In the genomic region with DNA sequence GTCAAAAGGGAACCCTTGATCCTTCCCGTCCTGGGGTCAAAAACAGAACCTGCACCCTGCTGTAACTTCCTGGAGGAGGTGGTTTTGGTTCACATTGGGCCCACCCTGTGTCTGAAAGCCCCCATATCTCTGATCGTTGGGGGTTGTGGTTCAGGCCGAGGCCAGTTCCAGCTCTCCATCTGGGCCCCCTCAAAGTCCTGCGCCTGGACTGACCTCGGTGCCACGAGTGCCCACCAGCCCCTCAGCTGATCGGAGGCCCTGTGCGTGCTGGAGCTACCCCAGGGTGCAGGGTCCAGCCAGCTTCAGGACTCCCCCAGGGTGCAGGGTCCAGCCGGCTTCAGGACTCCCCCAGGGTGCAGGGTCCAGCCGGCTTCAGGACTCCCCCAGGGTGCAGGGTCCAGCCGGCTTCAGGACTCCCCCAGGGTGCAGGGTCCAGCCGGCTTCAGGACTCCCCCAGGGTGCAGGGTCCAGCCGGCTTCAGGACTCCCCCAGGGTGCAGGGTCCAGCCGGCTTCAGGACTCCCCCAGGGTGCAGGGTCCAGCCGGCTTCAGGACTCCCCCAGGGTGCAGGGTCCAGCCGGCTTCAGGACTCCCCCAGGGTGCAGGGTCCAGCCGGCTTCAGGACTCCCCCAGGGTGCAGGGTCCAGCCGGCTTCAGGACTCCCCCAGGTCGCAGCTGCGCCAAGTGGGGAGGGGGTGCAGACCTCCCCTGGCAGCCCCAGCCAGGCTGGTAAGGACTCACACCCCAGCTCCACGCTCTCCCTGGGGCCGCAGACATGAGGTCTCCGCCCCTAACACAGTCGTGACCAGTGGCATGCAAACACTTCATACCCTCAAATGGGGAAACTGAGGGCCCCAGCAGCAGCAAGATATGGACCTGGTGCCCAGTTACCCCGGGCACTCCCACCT, we compare ENCODE assay signal across 9 cellular contexts. TPM values are rescaled to one million over a fixed set of nuclear protein-coding genes. Genes with fewer than 3 reads are reported as not detected.
DNase-seq lines count a peak whose midpoint lies in the region; ATAC-seq, FAIRE-seq and TF ChIP-seq lines count a peak whose summit lies in the region.
"Not testable (repeated sequence)": the region's sequence is repeated elsewhere in the genome, so short reads cannot be mapped to it uniquely, and the experiment has no call there.
"Had no signal": no experiment of that assay in that cellular context is flagged by ENCODE, and none has a peak within 500 bp of the region (broad histone marks: within the 10 kb centered on the region; RNA-seq: fewer than 3 reads in every experiment).

No MANE protein-coding gene starts in this region.

- peak in 1 of 2 experiments; percentile 32; a peak in 1 of 4 replicates for TF ChIP-seq POLR2A in HepG2 (IDR thresholded peaks at IDR 0.05; ENCODE audit: insufficient read depth in 1 of 2, low read depth in 2 of 2, low read length in 2 of 2)
- not testable (repeated sequence) for TF ChIP-seq POLR2A in upper lobe of left lung (IDR thresholded peaks at IDR 0.05)

- not testable (repeated sequence) for H2AFZ ChIP-seq in HepG2 (ENCODE audit: low read length)

- peak in 1 of 2 experiments; percentile 44; a peak in 2 of 4 replicates for TF ChIP-seq EP300 in HepG2 (IDR thresholded peaks at IDR 0.05; ENCODE audit: low read depth in 2 of 2, low read length in 2 of 2)
- not testable (repeated sequence) for TF ChIP-seq EP300 in HepG2 (CRISPR knock-in tag; IDR thresholded peaks at IDR 0.05; ENCODE audit: borderline replicate concordance); upper lobe of left lung (IDR thresholded peaks at IDR 0.05)

- 0% methylated on average over 1 of the region's 25 CpGs for WGBS in HepG2 (ENCODE audit: low lambda C conversion rate)
- WGBS in upper lobe of left lung, 2 donors: 74 to 79% methylated on average over 3 to 12 of the region's 25 CpGs

- peak overlapping the region; percentile 94 to 95 (median 94) for H3K27ac Mint-ChIP-seq in CD4-positive, CD25-positive, alpha-beta regulatory T cell
- peak overlapping the region; percentile 92 for H3K27ac Mint-ChIP-seq in T-helper 2 cell treated with Interferon-gamma antibody and Interleukin-4, amounts not matched to agents 5 μg/mL and 100 μg/mL, for 36 hours
- H3K27ac Mint-ChIP-seq in activated T-cell treated with anti-CD3 and anti-CD28 coated beads, Interleukin-2, amount 50 U/mL, for 72 hours: peak overlapping the region; percentile 26
- H3K27ac Mint-ChIP-seq in central memory CD8-positive, alpha-beta T cell (ENCODE audit: low read depth): peak overlapping the region; percentile 90
- peak overlapping the region; percentile 88 to 92 for H3K27ac Mint-ChIP-seq in natural killer cell treated with Interleukin-12 subunit alpha and Interleukin-12 subunit beta and Interleukin-15 and Interleukin-18, amount 100 ng/mL, for 72 hours

- not testable (repeated sequence) for H3K9me3 Mint-ChIP-seq in CD4-positive, CD25-positive, alpha-beta regulatory T cell; T-helper 2 cell treated with Interferon-gamma antibody and Interleukin-4, amounts not matched to agents 5 μg/mL and 100 μg/mL, for 36 hours; activated T-cell treated with anti-CD3 and anti-CD28 coated beads, Interleukin-2, amount 50 U/mL, for 72 hours; central memory CD8-positive, alpha-beta T cell; natural killer cell treated with Interleukin-12 subunit alpha and Interleukin-12 subunit beta and Interleukin-15 and Interleukin-18, amount 100 ng/mL, for 72 hours

- not testable (repeated sequence) for TF ChIP-seq CTCF in HepG2 (CRISPR knock-in tag; IDR thresholded peaks at IDR 0.05); upper lobe of left lung (IDR thresholded peaks at IDR 0.05)

- in situ Hi-C loops in HepG2 (cut with HindIII; ENCODE audit: extremely low pct_ligation_motif_present, low pct_unique_long_range_greater_than_20kb): loop anchor here (5.0 kb wide), 2 partner anchors 65 to 110 kb away; partner anchors contain the start of gene UBE2G2

- H3K79me2 ChIP-seq in HepG2 (ENCODE audit: insufficient read depth, low read length): not testable (repeated sequence)

- H3K27ac ChIP-seq in CD4-positive, CD25-positive, alpha-beta regulatory T cell (ENCODE audit: insufficient read depth, low read length, poor library complexity, severe bottlenecking): peak overlapping the region; percentile 86
- H3K27ac ChIP-seq in HepG2 (ENCODE audit: extremely low read length, insufficient read depth, low read length): peak overlapping the region; percentile 94
- H3K27ac ChIP-seq in upper lobe of left lung: peak overlapping the region; percentile 71 to 85 (median 84)

- not testable (repeated sequence) for DNase-seq in CD4-positive, CD25-positive, alpha-beta regulatory T cell; NT2/D1 (ENCODE audit: low read depth, low spot score); T-helper 2 cell treated with Interferon-gamma antibody and Interleukin-4, amounts not matched to agents 5 μg/mL and 100 μg/mL, for 36 hours (ENCODE audit: low spot score); activated T-cell treated with anti-CD3 and anti-CD28 coated beads, Interleukin-2, amount 50 U/mL, for 72 hours; central memory CD8-positive, alpha-beta T cell (ENCODE audit: low spot score in 2 of 2); HepG2 (ENCODE audit: low spot score); natural killer cell treated with Interleukin-12 subunit alpha and Interleukin-12 subunit beta and Interleukin-15 and Interleukin-18, amount 100 ng/mL, for 72 hours (ENCODE audit: low spot score); upper lobe of left lung

- peaks cover 9 to 90% (median 49%) of the 10 kb centered on the region in 4 donors for H3K4me1 Mint-ChIP-seq in CD4-positive, CD25-positive, alpha-beta regulatory T cell
- H3K4me1 Mint-ChIP-seq in T-helper 2 cell treated with Interferon-gamma antibody and Interleukin-4, amounts not matched to agents 5 μg/mL and 100 μg/mL, for 36 hours (ENCODE audit: low read depth): peaks cover 52% of the 10 kb centered on the region
- H3K4me1 Mint-ChIP-seq in activated T-cell treated with anti-CD3 and anti-CD28 coated beads, Interleukin-2, amount 50 U/mL, for 72 hours (ENCODE audit: low read depth): peaks cover 85% of the 10 kb centered on the region
- H3K4me1 Mint-ChIP-seq in central memory CD8-positive, alpha-beta T cell: peaks cover 82% of the 10 kb centered on the region
- peaks cover 57 to 62% of the 10 kb centered on the region in 2 donors for H3K4me1 Mint-ChIP-seq in natural killer cell treated with Interleukin-12 subunit alpha and Interleukin-12 subunit beta and Interleukin-15 and Interleukin-18, amount 100 ng/mL, for 72 hours (ENCODE audit: low read depth in 2 of 2)

- H3K27me3 Mint-ChIP-seq in CD4-positive, CD25-positive, alpha-beta regulatory T cell; T-helper 2 cell treated with Interferon-gamma antibody and Interleukin-4, amounts not matched to agents 5 μg/mL and 100 μg/mL, for 36 hours (ENCODE audit: low read depth); activated T-cell treated with anti-CD3 and anti-CD28 coated beads, Interleukin-2, amount 50 U/mL, for 72 hours (ENCODE audit: low read depth); central memory CD8-positive, alpha-beta T cell; natural killer cell treated with Interleukin-12 subunit alpha and Interleukin-12 subunit beta and Interleukin-15 and Interleukin-18, amount 100 ng/mL, for 72 hours: not testable (repeated sequence)

- not testable (repeated sequence) for BruUV-seq in HepG2 (replicated peaks; lab: Mats Ljungman, UMichigan)

- peaks cover 18% of the 10 kb centered on the region for H3K36me3 Mint-ChIP-seq in CD4-positive, CD25-positive, alpha-beta regulatory T cell
- peaks cover 45% of the 10 kb centered on the region for H3K36me3 Mint-ChIP-seq in T-helper 2 cell treated with Interferon-gamma antibody and Interleukin-4, amounts not matched to agents 5 μg/mL and 100 μg/mL, for 36 hours (ENCODE audit: low read depth)
- peaks cover 6 to 15% of the 10 kb centered on the region in 2 donors for H3K36me3 Mint-ChIP-seq in activated T-cell treated with anti-CD3 and anti-CD28 coated beads, Interleukin-2, amount 50 U/mL, for 72 hours (ENCODE audit: insufficient read depth in 2 of 2)
- H3K36me3 Mint-ChIP-seq in central memory CD8-positive, alpha-beta T cell (ENCODE audit: insufficient read depth): peaks cover 49% of the 10 kb centered on the region
- peaks cover 10% of the 10 kb centered on the region for H3K36me3 Mint-ChIP-seq in natural killer cell treated with Interleukin-12 subunit alpha and Interleukin-12 subunit beta and Interleukin-15 and Interleukin-18, amount 100 ng/mL, for 72 hours

- peak overlapping the region; percentile 57 for H3K4me3 ChIP-seq in CD4-positive, CD25-positive, alpha-beta regulatory T cell (ENCODE audit: low read depth, low read length)
- H3K4me3 ChIP-seq in NT2/D1 (ENCODE audit: insufficient read length, low read depth); upper lobe of left lung: not testable (repeated sequence)
- H3K4me3 ChIP-seq in HepG2 (replicated peaks in 1 of 3; ENCODE audit: insufficient read depth in 1 of 3, low read depth in 2 of 3, low read length in 3 of 3): peak overlapping the region; percentile 58 to 80 (median 65)

- not testable (repeated sequence) for H3K9me3 ChIP-seq in CD4-positive, CD25-positive, alpha-beta regulatory T cell (ENCODE audit: control insufficient read depth in 2 of 2, low read length in 2 of 2); NT2/D1 (ENCODE audit: insufficient read depth, low read length); HepG2 (ENCODE audit: low read length); upper lobe of left lung

- peaks cover 79% of the 10 kb centered on the region for H3K4me1 ChIP-seq in CD4-positive, CD25-positive, alpha-beta regulatory T cell (ENCODE audit: control insufficient read depth, insufficient read depth, low read length, poor library complexity, severe bottlenecking)
- H3K4me1 ChIP-seq in NT2/D1 (ENCODE audit: insufficient read depth, insufficient read length) (peaks cover 23% of the 10 kb centered on the region), HepG2 (ENCODE audit: insufficient read depth, low read length) (peaks cover 92% of the 10 kb centered on the region), upper lobe of left lung (peaks cover 41 to 71% (median 63%) of the 10 kb centered on the region in 4 donors)

- FAIRE-seq in HepG2 (lab: Jason Lieb, UNC): not testable (repeated sequence)

- ATAC-seq in CD4-positive, CD25-positive, alpha-beta regulatory T cell (ENCODE audit: low read depth in 2 of 2); activated T-cell treated with anti-CD3 and anti-CD28 coated beads, Interleukin-2, amount 50 U/mL, for 72 hours (replicated peaks in 1 of 2); central memory CD8-positive, alpha-beta T cell (replicated peaks; ENCODE audit: extremely low read depth, poor library complexity, severe bottlenecking); natural killer cell treated with Interleukin-12 subunit alpha and Interleukin-12 subunit beta and Interleukin-15 and Interleukin-18, amount 100 ng/mL, for 72 hours; upper lobe of left lung (ENCODE audit: low FRiP score in 2 of 2): not testable (repeated sequence)
- peak; percentile 50 for ATAC-seq in HepG2

- peaks cover 33% of the 10 kb centered on the region for H3K36me3 ChIP-seq in CD4-positive, CD25-positive, alpha-beta regulatory T cell (ENCODE audit: control insufficient read depth, insufficient read depth, low read length)
- not testable (repeated sequence) for H3K36me3 ChIP-seq in NT2/D1 (ENCODE audit: insufficient read depth, insufficient read length, low read length); HepG2 (replicated peaks in 1 of 2; ENCODE audit: control insufficient read depth in 1 of 2, insufficient read depth in 2 of 2, low read length in 2 of 2); upper lobe of left lung

- H4K20me1 ChIP-seq in HepG2 (ENCODE audit: insufficient read depth, low read length): not testable (repeated sequence)

- intact Hi-C loops in HepG2 (cut with micrococcal nuclease; ENCODE audit: unreplicated experiment): loop anchor here (1.0 to 10.0 kb wide), 3 partner anchors 42 to 110 kb away; partner anchors contain the start of gene UBE2G2

- peak overlapping the region; percentile 65 to 91 (median 84) for H3K4me3 Mint-ChIP-seq in CD4-positive, CD25-positive, alpha-beta regulatory T cell
- peak overlapping the region; percentile 97 for H3K4me3 Mint-ChIP-seq in T-helper 2 cell treated with Interferon-gamma antibody and Interleukin-4, amounts not matched to agents 5 μg/mL and 100 μg/mL, for 36 hours
- H3K4me3 Mint-ChIP-seq in activated T-cell treated with anti-CD3 and anti-CD28 coated beads, Interleukin-2, amount 50 U/mL, for 72 hours: peak overlapping the region; percentile 87 to 93
- H3K4me3 Mint-ChIP-seq in central memory CD8-positive, alpha-beta T cell: peak overlapping the region; percentile 93
- H3K4me3 Mint-ChIP-seq in natural killer cell treated with Interleukin-12 subunit alpha and Interleukin-12 subunit beta and Interleukin-15 and Interleukin-18, amount 100 ng/mL, for 72 hours: peak overlapping the region; percentile 82

- CTCF ChIA-PET in HepG2 (lab: Yijun Ruan, JAX; ENCODE audit: low intra/inter-chr PET ratio, low total read pairs): interaction anchor here (1.4 to 1.8 kb wide), 2 partner anchors 20 to 113 kb away, joined by 7 to 8 read pairs; no protein-coding TSS in a partner anchor

- peak overlapping the region; percentile 100 for H3K4me2 ChIP-seq in HepG2 (ENCODE audit: low read depth, low read length)

- POLR2A ChIA-PET in HepG2 (lab: Yijun Ruan, JAX): interaction anchor here (0.6 to 5.8 kb wide), 19 partner anchors 14 to 559 kb away, joined by 3 to 50 read pairs (median 5); partner anchors contain the start of genes PTTG1IP, SLX9 and UBE2G2

- H3K9ac ChIP-seq in NT2/D1 (ENCODE audit: insufficient read length, low read depth) (peak overlapping the region; percentile 17), HepG2 (ENCODE audit: insufficient read depth, low read depth, low read length) (peak overlapping the region; percentile 86)

- TF ChIP-seq RAD21 in HepG2 (CRISPR knock-in tag; IDR thresholded peaks at IDR 0.05): not testable (repeated sequence)

- not testable (repeated sequence) for H3K27me3 ChIP-seq in CD4-positive, CD25-positive, alpha-beta regulatory T cell (ENCODE audit: control insufficient read depth, insufficient read depth, low read length); NT2/D1 (ENCODE audit: insufficient read depth, insufficient read length); HepG2 (ENCODE audit: control insufficient read depth in 1 of 2, insufficient read depth in 2 of 2, low read length in 2 of 2); upper lobe of left lung

RNA-seq across cellular contexts. Expression of gene ITGB2, which starts 7.9 kb away (rescaled TPM):
- 411 TPM for total RNA-seq in CD4-positive, CD25-positive, alpha-beta regulatory T cell
- polyA plus RNA-seq in CD4-positive, CD25-positive, alpha-beta regulatory T cell: 100 to 1,000 TPM; 415 to 519 (median 446) TPM
- 100 to 1,000 TPM; 248 to 287 TPM for total RNA-seq in activated T-cell treated with anti-CD3 and anti-CD28 coated beads, Interleukin-2, amount 50 U/mL, for 72 hours
- total RNA-seq in HepG2 (2016; rRNA removed; fragmentation: Illumina TruSeq; extraction: Trizol) (1.6 and 4.2 TPM in 2 replicates), upper lobe of left lung (100 to 1,000 TPM in 5 of 6 donors, 10 to 100 TPM in 1; 73.1 to 435 (median 149) TPM)
- 0.71 and 0.91 TPM in 2 replicates for total RNA-seq in HepG2 (2016; cell fraction: cytosol; rRNA removed; fragmentation: Illumina TruSeq; extraction: Trizol; ENCODE audit: low read depth)
- 2.3 and 3.5 TPM in 2 replicates for total RNA-seq in HepG2 (2016; cell fraction: insoluble cytoplasmic fraction; rRNA removed; fragmentation: Illumina TruSeq; extraction: Trizol)
- 1.2 and 1.9 TPM in 2 replicates for total RNA-seq in HepG2 (2016; cell fraction: membrane; rRNA removed; fragmentation: Illumina TruSeq; extraction: Trizol)
- total RNA-seq in HepG2 (2016; cell fraction: nucleus; rRNA removed; fragmentation: Illumina TruSeq; extraction: Trizol): 6.5 and 6.6 TPM in 2 replicates
- 18.0 and 26.4 TPM in 2 replicates for polyA plus RNA-seq in HepG2 (2011; rRNA removed)
- 22.3 and 25.2 TPM in 2 replicates for polyA plus RNA-seq in HepG2 (2011; cell fraction: cytosol; rRNA removed)
- polyA plus RNA-seq in HepG2 (2011; cell fraction: nucleus; rRNA removed): 63.6 and 64.3 TPM in 2 replicates
- 28.1 and 37.9 TPM in 2 replicates for polyA plus RNA-seq in HepG2 (2012)
- polyA plus RNA-seq in HepG2 (2016; cell fraction: cytosol; fragmentation: Illumina TruSeq; extraction: Trizol; ENCODE audit: low read depth): 0.53 and 1.0 TPM in 2 replicates
- polyA plus RNA-seq in HepG2 (2016; cell fraction: insoluble cytoplasmic fraction; fragmentation: Illumina TruSeq; extraction: Trizol; ENCODE audit: low read depth): 2.2 and 2.5 TPM in 2 replicates
- polyA plus RNA-seq in HepG2 (2016; cell fraction: membrane; fragmentation: Illumina TruSeq; extraction: Trizol; ENCODE audit: low read depth): 1.3 and 1.5 TPM in 2 replicates
- polyA plus RNA-seq in HepG2 (2016; cell fraction: nucleus; fragmentation: Illumina TruSeq; extraction: Trizol; ENCODE audit: insufficient read depth, low read depth): 5.9 and 7.0 TPM in 2 replicates
- polyA minus RNA-seq in HepG2 (2011; rRNA and poly(A)+ RNA removed; ENCODE audit: low replicate concordance): 1.4 and 26.8 TPM in 2 replicates
- polyA minus RNA-seq in HepG2 (2011; cell fraction: cytosol; rRNA and poly(A)+ RNA removed): 11.9 and 12.6 TPM in 2 replicates
- 10.0 and 14.7 TPM in 2 replicates for polyA minus RNA-seq in HepG2 (2011; cell fraction: nucleus; rRNA and poly(A)+ RNA removed)
- 1,000 to 10,000 TPM in 1 of 2 donors, 100 to 1,000 TPM in 1; 448 to 1,246 TPM for total RNA-seq in natural killer cell treated with Interleukin-12 subunit alpha and Interleukin-12 subunit beta and Interleukin-15 and Interleukin-18, amount 100 ng/mL, for 72 hours
- total RNA-seq: HT-29 had no signal

RNA-seq across cellular contexts. Expression of gene SLX9, which starts 27.1 kb away (rescaled TPM):
- 21.8 TPM for total RNA-seq in CD4-positive, CD25-positive, alpha-beta regulatory T cell
- polyA plus RNA-seq in CD4-positive, CD25-positive, alpha-beta regulatory T cell: 10 to 100 TPM in 3 of 4 donors, 1 to 10 TPM in 1; 7.6 to 12.0 (median 10.0) TPM
- total RNA-seq in activated T-cell treated with anti-CD3 and anti-CD28 coated beads, Interleukin-2, amount 50 U/mL, for 72 hours: 10 to 100 TPM; 38.7 to 48.9 TPM
- total RNA-seq in HepG2 (2016; rRNA removed; fragmentation: Illumina TruSeq; extraction: Trizol) (47.1 and 51.5 TPM in 2 replicates), upper lobe of left lung (10 to 100 TPM in 5 of 6 donors, 1 to 10 TPM in 1; 5.5 to 34.6 (median 22.8) TPM)
- total RNA-seq in HepG2 (2016; cell fraction: cytosol; rRNA removed; fragmentation: Illumina TruSeq; extraction: Trizol; ENCODE audit: low read depth): 43.4 and 50.9 TPM in 2 replicates
- 51.9 and 55.4 TPM in 2 replicates for total RNA-seq in HepG2 (2016; cell fraction: insoluble cytoplasmic fraction; rRNA removed; fragmentation: Illumina TruSeq; extraction: Trizol)
- total RNA-seq in HepG2 (2016; cell fraction: membrane; rRNA removed; fragmentation: Illumina TruSeq; extraction: Trizol): 31.2 and 37.8 TPM in 2 replicates
- 17.3 and 20.5 TPM in 2 replicates for total RNA-seq in HepG2 (2016; cell fraction: nucleus; rRNA removed; fragmentation: Illumina TruSeq; extraction: Trizol)
- 21.0 and 22.6 TPM in 2 replicates for polyA plus RNA-seq in HepG2 (2011; rRNA removed)
- polyA plus RNA-seq in HepG2 (2011; cell fraction: cytosol; rRNA removed): 32.4 and 47.0 TPM in 2 replicates
- polyA plus RNA-seq in HepG2 (2011; cell fraction: nucleus; rRNA removed): 22.9 and 26.2 TPM in 2 replicates
- polyA plus RNA-seq in HepG2 (2012): 22.9 TPM in 2 replicates
- 43.3 and 45.1 TPM in 2 replicates for polyA plus RNA-seq in HepG2 (2016; cell fraction: cytosol; fragmentation: Illumina TruSeq; extraction: Trizol; ENCODE audit: low read depth)
- polyA plus RNA-seq in HepG2 (2016; cell fraction: insoluble cytoplasmic fraction; fragmentation: Illumina TruSeq; extraction: Trizol; ENCODE audit: low read depth): 53.9 and 57.5 TPM in 2 replicates
- 27.6 and 29.8 TPM in 2 replicates for polyA plus RNA-seq in HepG2 (2016; cell fraction: membrane; fragmentation: Illumina TruSeq; extraction: Trizol; ENCODE audit: low read depth)
- 35.4 and 41.4 TPM in 2 replicates for polyA plus RNA-seq in HepG2 (2016; cell fraction: nucleus; fragmentation: Illumina TruSeq; extraction: Trizol; ENCODE audit: insufficient read depth, low read depth)
- 14.1 and 17.2 TPM in 2 replicates for polyA minus RNA-seq in HepG2 (2011; rRNA and poly(A)+ RNA removed; ENCODE audit: low replicate concordance)
- polyA minus RNA-seq in HepG2 (2011; cell fraction: cytosol; rRNA and poly(A)+ RNA removed): 15.8 and 22.1 TPM in 2 replicates
- 5.8 and 8.6 TPM in 2 replicates for polyA minus RNA-seq in HepG2 (2011; cell fraction: nucleus; rRNA and poly(A)+ RNA removed)
- 10 to 100 TPM; 43.5 to 83.6 TPM for total RNA-seq in natural killer cell treated with Interleukin-12 subunit alpha and Interleukin-12 subunit beta and Interleukin-15 and Interleukin-18, amount 100 ng/mL, for 72 hours

RNA-seq across cellular contexts. Expression of gene PTTG1IP, which starts 39.3 kb away (rescaled TPM):
- total RNA-seq in CD4-positive, CD25-positive, alpha-beta regulatory T cell: 98.3 TPM
- polyA plus RNA-seq in CD4-positive, CD25-positive, alpha-beta regulatory T cell: 100 to 1,000 TPM in 1 of 4 donors, 10 to 100 TPM in 3; 78.5 to 100 (median 95.1) TPM
- 10 to 100 TPM; 63.9 to 70.5 TPM for total RNA-seq in activated T-cell treated with anti-CD3 and anti-CD28 coated beads, Interleukin-2, amount 50 U/mL, for 72 hours
- total RNA-seq in HepG2 (2016; rRNA removed; fragmentation: Illumina TruSeq; extraction: Trizol): 89.4 and 161 TPM in 2 replicates
- 42.7 and 52.7 TPM in 2 replicates for total RNA-seq in HepG2 (2016; cell fraction: cytosol; rRNA removed; fragmentation: Illumina TruSeq; extraction: Trizol; ENCODE audit: low read depth)
- total RNA-seq in HepG2 (2016; cell fraction: insoluble cytoplasmic fraction; rRNA removed; fragmentation: Illumina TruSeq; extraction: Trizol): 93.0 and 159 TPM in 2 replicates
- 72.6 and 73.1 TPM in 2 replicates for total RNA-seq in HepG2 (2016; cell fraction: membrane; rRNA removed; fragmentation: Illumina TruSeq; extraction: Trizol)
- total RNA-seq in HepG2 (2016; cell fraction: nucleus; rRNA removed; fragmentation: Illumina TruSeq; extraction: Trizol): 137 and 161 TPM in 2 replicates
- 700 and 734 TPM in 2 replicates for polyA plus RNA-seq in HepG2 (2011; rRNA removed)
- 548 and 662 TPM in 2 replicates for polyA plus RNA-seq in HepG2 (2011; cell fraction: cytosol; rRNA removed)
- polyA plus RNA-seq in HepG2 (2011; cell fraction: nucleus; rRNA removed): 529 and 555 TPM in 2 replicates
- polyA plus RNA-seq in HepG2 (2012): 435 and 453 TPM in 2 replicates
- 22.2 and 24.3 TPM in 2 replicates for polyA plus RNA-seq in HepG2 (2016; cell fraction: cytosol; fragmentation: Illumina TruSeq; extraction: Trizol; ENCODE audit: low read depth)
- polyA plus RNA-seq in HepG2 (2016; cell fraction: insoluble cytoplasmic fraction; fragmentation: Illumina TruSeq; extraction: Trizol; ENCODE audit: low read depth): 90.0 and 95.3 TPM in 2 replicates
- 47.9 and 49.9 TPM in 2 replicates for polyA plus RNA-seq in HepG2 (2016; cell fraction: membrane; fragmentation: Illumina TruSeq; extraction: Trizol; ENCODE audit: low read depth)
- polyA plus RNA-seq in HepG2 (2016; cell fraction: nucleus; fragmentation: Illumina TruSeq; extraction: Trizol; ENCODE audit: insufficient read depth, low read depth): 267 and 281 TPM in 2 replicates
- polyA minus RNA-seq in HepG2 (2011; rRNA and poly(A)+ RNA removed; ENCODE audit: low replicate concordance): 110 and 581 TPM in 2 replicates
- polyA minus RNA-seq in HepG2 (2011; cell fraction: cytosol; rRNA and poly(A)+ RNA removed): 491 and 595 TPM in 2 replicates
- 203 and 242 TPM in 2 replicates for polyA minus RNA-seq in HepG2 (2011; cell fraction: nucleus; rRNA and poly(A)+ RNA removed)
- 10 to 100 TPM; 69.4 to 81.7 TPM for total RNA-seq in natural killer cell treated with Interleukin-12 subunit alpha and Interleukin-12 subunit beta and Interleukin-15 and Interleukin-18, amount 100 ng/mL, for 72 hours
- total RNA-seq in upper lobe of left lung: 100 to 1,000 TPM; 150 to 316 (median 247) TPM

Comparison
In these comparisons a context has a peak if more than half of its experiments do, and no peak if none do; other contexts are left out.
1. H3K27ac Mint-ChIP-seq: peak in every context shown above with its lines; median percentile 94 in CD4-positive, CD25-positive, alpha-beta regulatory T cell; 92 in T-helper 2 cell treated with Interferon-gamma antibody and Interleukin-4, amounts not matched to agents 5 μg/mL and 100 μg/mL, for 36 hours; 90 in central memory CD8-positive, alpha-beta T cell; 90 in natural killer cell treated with Interleukin-12 subunit alpha and Interleukin-12 subunit beta and Interleukin-15 and Interleukin-18, amount 100 ng/mL, for 72 hours; 26 in activated T-cell treated with anti-CD3 and anti-CD28 coated beads, Interleukin-2, amount 50 U/mL, for 72 hours.
2. RNA of gene ITGB2, which starts 7.9 kb away (total RNA-seq): 448 to 1,246 TPM in natural killer cell treated with Interleukin-12 subunit alpha and Interleukin-12 subunit beta and Interleukin-15 and Interleukin-18, amount 100 ng/mL, for 72 hours, 411 TPM in CD4-positive, CD25-positive, alpha-beta regulatory T cell (single experiment), 248 to 287 TPM in activated T-cell treated with anti-CD3 and anti-CD28 coated beads, Interleukin-2, amount 50 U/mL, for 72 hours and 73.1 to 435 TPM in upper lobe of left lung; 0.71 to 6.6 TPM in HepG2; every median in the first group is over 4 times any median in the second.
3. Peak in every context shown above with its lines, with median percentiles within 50 percentile points of each other: H3K27ac ChIP-seq and H3K4me3 Mint-ChIP-seq.